4 cellular contexts compared by ENCODE assay signal in the genomic region with DNA sequence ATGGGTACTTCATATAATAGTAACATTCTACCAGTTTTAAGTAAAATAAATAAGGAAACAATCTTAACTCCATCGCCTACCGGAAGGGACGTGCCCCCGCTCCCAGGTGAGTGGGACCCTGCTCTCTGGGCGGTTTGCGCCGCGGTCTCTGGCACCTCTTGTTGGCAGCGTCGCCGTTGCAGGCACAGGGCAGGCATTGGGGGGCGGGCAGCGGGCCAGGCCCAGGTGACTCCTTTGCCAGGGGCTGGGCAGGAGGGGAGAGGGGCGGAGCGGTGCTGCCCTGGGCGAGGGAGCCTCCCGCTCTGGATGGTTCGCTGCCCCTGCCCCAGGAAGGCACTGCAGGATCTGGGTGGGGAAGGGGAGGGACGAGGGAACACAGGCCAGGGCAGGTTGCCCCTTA. TPM values are rescaled to one million over a fixed set of nuclear protein-coding genes. Genes with fewer than 3 reads are reported as not detected.
"Had no signal": no experiment of that assay in that cellular context is flagged by ENCODE, and none has a peak within 500 bp of the region (broad histone marks: within the 10 kb centered on the region; RNA-seq: fewer than 3 reads in every experiment).

No MANE protein-coding gene starts in this region.

RNA-seq across cellular contexts. Expression of a gene that starts 55.6 kb away (rescaled TPM):
- total RNA-seq: heart right ventricle; naive thymus-derived CD4-positive, alpha-beta T cell; natural killer cell treated with Interleukin-12 subunit alpha and Interleukin-12 subunit beta and Interleukin-15 and Interleukin-18, amount 100 ng/mL, for 72 hours; pulmonary artery endothelial cell had no signal
- polyA plus RNA-seq: naive thymus-derived CD4-positive, alpha-beta T cell had no signal
